Comparison of ENCODE assay signal across 18 cellular contexts in genomic region chr5:76870046-76870445, GRCh38. TPM values are rescaled to one million over a fixed set of nuclear protein-coding genes. Genes with fewer than 3 reads are reported as not detected.
DNase-seq lines count a peak whose midpoint lies in the region; FAIRE-seq lines count a peak whose summit lies in the region.
"Had no signal": no experiment of that assay in that cellular context is flagged by ENCODE, and none has a peak within 500 bp of the region (broad histone marks: within the 10 kb centered on the region; RNA-seq: fewer than 3 reads in every experiment).

No MANE protein-coding gene starts in this region.

- H3K9ac ChIP-seq in HUES48 (ENCODE audit: low read depth, low read length) (0 out of 2 replicates have a peak overlapping the region, but pooled peaks have one; percentile 12), neuronal stem cell (ENCODE audit: low read depth, low read length, poor library complexity) (no peak overlapping the region)

- H2AFZ ChIP-seq in neuronal stem cell (ENCODE audit: low read length), result peak overlapping the region; percentile 33

- H4K8ac ChIP-seq in neuronal stem cell (ENCODE audit: low read depth, low read length), result no peak overlapping the region

- H3K79me1 ChIP-seq in neuronal stem cell (ENCODE audit: low read depth, low read length), result no peaks in the 10 kb centered on the region

- FAIRE-seq in small intestine (lab: Jason Lieb, UNC), result no peak
- FAIRE-seq: D721Med had no signal

- H2BK12ac ChIP-seq in neuronal stem cell (ENCODE audit: low read length), result no peak overlapping the region

- no peak overlapping the region for H2AK5ac ChIP-seq in neuronal stem cell (ENCODE audit: low read depth, low read length)

- H3K27ac ChIP-seq in HUES48 (ENCODE audit: low read depth, low read length), result peak overlapping the region; percentile 35
- H3K27ac ChIP-seq in neuronal stem cell (replicated peaks; ENCODE audit: low read length), result no peak overlapping the region
- H3K27ac ChIP-seq in small intestine (ENCODE audit: low read depth in 1 of 2, low read length in 1 of 2), result no peak overlapping the region

- H3K4me3 ChIP-seq in HUES48 (ENCODE audit: low read depth, low read length) (no peak overlapping the region), neuronal stem cell (ENCODE audit: low read length in 2 of 2) (no peak overlapping the region), small intestine (ENCODE audit: low read depth in 1 of 2, low read length in 2 of 2) (no peak overlapping the region)

- no peak overlapping the region for H3K4me2 ChIP-seq in neuronal stem cell (ENCODE audit: insufficient read depth, low read length, poor library complexity, severe bottlenecking)

- H3K4me1 ChIP-seq in HUES48 (ENCODE audit: control insufficient read depth, insufficient read depth, low read length), result peaks cover 21% of the 10 kb centered on the region
- H3K4me1 ChIP-seq in neuronal stem cell (ENCODE audit: control insufficient read depth in 2 of 2, insufficient read depth in 1 of 2, low read depth in 1 of 2, low read length in 2 of 2), result peaks cover 2 to 7% of the 10 kb centered on the region in 2 donors
- peaks cover 0 to 2% of the 10 kb centered on the region in 2 donors for H3K4me1 ChIP-seq in small intestine (ENCODE audit: control insufficient read depth in 2 of 2, insufficient read depth in 1 of 2, low read depth in 1 of 2, low read length in 1 of 2)

- H2BK5ac ChIP-seq in neuronal stem cell (ENCODE audit: low read length), result no peak overlapping the region

- H3K14ac ChIP-seq in neuronal stem cell (ENCODE audit: low read length), result no peak overlapping the region

- DNase-seq in EH (ENCODE audit: low read depth) (peak; percentile 48), astrocyte of the hippocampus (ENCODE audit: low read depth, low spot score) (peak; percentile 47), neuronal stem cell (ENCODE audit: low spot score) (no peak), T-helper 9 cell (no peak), cortex of kidney (lab: John Stamatoyannopoulos, UW) (no peak), small intestine (no peak)
- DNase-seq: ACHN; CD4-positive, alpha-beta memory T cell; DND-41; H7; NCI-H1436 treated with DMSO at 0.1 percent for 48 hours; NCI-H2081; NCI-H2227 treated with DMSO at 0.1 percent for 48 hours; NCI-H526; NK-92 treated with Interleukin-12 subunit alpha and Interleukin-12 subunit beta, amount 100 ng/mL, for 24 hours; Right ventricle myocardium superior had no signal

- H2BK15ac ChIP-seq in neuronal stem cell (ENCODE audit: low read length), result no peak overlapping the region

- H3K9me3 ChIP-seq in HUES48 (ENCODE audit: control insufficient read depth, insufficient read depth, low read length) (no peaks in the 10 kb centered on the region), neuronal stem cell (replicated peaks in 1 of 2; ENCODE audit: control insufficient read depth in 2 of 2, insufficient read depth in 1 of 2, low read depth in 1 of 2, low read length in 2 of 2) (no peaks in the 10 kb centered on the region), small intestine (ENCODE audit: control insufficient read depth, low read depth) (no peaks in the 10 kb centered on the region)

- H2BK120ac ChIP-seq in neuronal stem cell (ENCODE audit: low read depth, low read length), result no peak overlapping the region

- no CpG with 5 or more reads among the region's 6 CpGs for WGBS in neuronal stem cell (ENCODE audit: extremely low coverage in 2 of 2, insufficient read length in 2 of 2, insufficient replicate concordance in 1 of 2), 2 donors
- 82 to 83% (median 82%) methylated on average over 6 of the region's 6 CpGs for WGBS in small intestine, 3 donors

- no peak overlapping the region for H3K4ac ChIP-seq in neuronal stem cell (ENCODE audit: low read length)

- no peaks in the 10 kb centered on the region for H3K36me3 ChIP-seq in HUES48 (ENCODE audit: control insufficient read depth, insufficient read depth, low read length)
- no peaks in the 10 kb centered on the region for H3K36me3 ChIP-seq in neuronal stem cell (replicated peaks in 1 of 2; ENCODE audit: control insufficient read depth in 2 of 2, insufficient read depth in 2 of 2, low read length in 2 of 2)
- no peaks in the 10 kb centered on the region for H3K36me3 ChIP-seq in small intestine (ENCODE audit: control insufficient read depth in 2 of 2, insufficient read depth in 2 of 2, low read length in 2 of 2)

- H3K27me3 ChIP-seq in HUES48 (ENCODE audit: control insufficient read depth, insufficient read depth, low read length) (no peaks in the 10 kb centered on the region), neuronal stem cell (ENCODE audit: control insufficient read depth in 3 of 3, insufficient read depth in 3 of 3, low read depth in 1 of 3, low read length in 3 of 3) (no peaks in the 10 kb centered on the region), small intestine (ENCODE audit: control insufficient read depth in 2 of 2, insufficient read depth in 2 of 2, low read length in 2 of 2) (no peaks in the 10 kb centered on the region)

- H3K23ac ChIP-seq in neuronal stem cell (ENCODE audit: low read depth, low read length, poor library complexity), result no peak overlapping the region

- H3K18ac ChIP-seq in neuronal stem cell (ENCODE audit: low read length), result no peak overlapping the region

- no peak overlapping the region for H4K91ac ChIP-seq in neuronal stem cell (ENCODE audit: low read depth, low read length, poor library complexity)

RNA-seq across cellular contexts. Expression of gene S100Z, which starts 20.2 kb away (rescaled TPM):
- polyA plus RNA-seq in neuronal stem cell (2013, experiment 1 of 2), result not detected
- polyA plus RNA-seq in neuronal stem cell (2013, experiment 2 of 2), result not detected
- under 1 TPM in 2 of 3 donors, not detected in 1; 0.03 to 0.54 TPM for polyA plus RNA-seq in small intestine

RNA-seq across cellular contexts. Expression of gene F2RL1, which starts 51.2 kb away (rescaled TPM):
- polyA plus RNA-seq in neuronal stem cell (2013, experiment 1 of 2), result 2.7 TPM
- polyA plus RNA-seq in neuronal stem cell (2013, experiment 2 of 2), result 2.9 TPM
- 10 to 100 TPM; 33.0 to 38.0 (median 35.7) TPM for polyA plus RNA-seq in small intestine

Comparison
In these comparisons a context has a peak if more than half of its experiments do, and no peak if none do; other contexts are left out.
1. DNase-seq: peak in EH (single experiment) and astrocyte of the hippocampus (single experiment); none in neuronal stem cell (single experiment), T-helper 9 cell (single experiment), cortex of kidney (single experiment) and small intestine (single experiment).